Comparison of ENCODE assay signal across 8 cellular contexts in genomic region chrX:119118780-119119395, GRCh38. TPM values are rescaled to one million over a fixed set of nuclear protein-coding genes. Genes with fewer than 3 reads are reported as not detected.
A peak's percentile ranks its signal among the peaks of the same experiment; 100 is the strongest.
DNase-seq lines count a peak whose midpoint lies in the region; ATAC-seq and TF ChIP-seq lines count a peak whose summit lies in the region.

No MANE protein-coding gene starts in this region.

- no peaks in the 10 kb centered on the region for H3K36me3 Mint-ChIP-seq in activated T-helper 17 cell treated with anti-CD3 and anti-CD28 coated beads, Interleukin-2, amount 50 U/mL, for 72 hours (ENCODE audit: low read depth)

- no peaks in the 10 kb centered on the region for H4K20me1 ChIP-seq in OCI-LY1 (ENCODE audit: insufficient read depth, low read length)

- H3K4me2 ChIP-seq in OCI-LY1 (ENCODE audit: low read length) = no peak overlapping the region

- H3K9me3 Mint-ChIP-seq in activated T-helper 17 cell treated with anti-CD3 and anti-CD28 coated beads, Interleukin-2, amount 50 U/mL, for 72 hours = no peaks in the 10 kb centered on the region

- DNase-seq in AG04450 (ENCODE audit: low read depth, low spot score) = no peak
- peak; percentile 27 for DNase-seq in globus pallidus (ENCODE audit: low spot score)
- peak; percentile 4 for DNase-seq in prostate gland (ENCODE audit: low spot score)
- DNase-seq in KG1 (lab: John Stamatoyannopoulos, UW) = no peak

- H2AFZ ChIP-seq in OCI-LY1 (ENCODE audit: low read length) = no peak overlapping the region

- CTCF ChIA-PET in AG04450 (lab: Charles Lee) = interaction anchor here (0.6 to 3.0 kb wide), 21 partner anchors 8 to 359 kb away, joined by 3 to 20 read pairs (median 4); no protein-coding TSS in a partner anchor

- H3K9ac ChIP-seq in OCI-LY1 (ENCODE audit: low read length) = no peak overlapping the region

- H3K4me3 ChIP-seq in AG04450 (ENCODE audit: low read depth, low read length) (no peak overlapping the region), OCI-LY1 (ENCODE audit: low read depth, low read length, poor library complexity, severe bottlenecking) (no peak overlapping the region), prostate gland (no peak overlapping the region)

- TF ChIP-seq POLR2A in prostate gland (IDR thresholded peaks at IDR 0.05) = no peak

- no peaks in the 10 kb centered on the region for H3K9me2 ChIP-seq in OCI-LY1 (ENCODE audit: low read depth, low read length)

- H3K4me1 ChIP-seq in OCI-LY1 (ENCODE audit: insufficient read depth, low read length, severe bottlenecking) = no peaks in the 10 kb centered on the region
- no peaks in the 10 kb centered on the region for H3K4me1 ChIP-seq in prostate gland (replicated peaks)

- no peaks in the 10 kb centered on the region for H3K4me1 Mint-ChIP-seq in activated T-helper 17 cell treated with anti-CD3 and anti-CD28 coated beads, Interleukin-2, amount 50 U/mL, for 72 hours

- H3K9me3 ChIP-seq in AG04450 (ENCODE audit: control insufficient read depth, insufficient read depth, low read length) = no peaks in the 10 kb centered on the region
- H3K9me3 ChIP-seq in OCI-LY1 (ENCODE audit: low read length) = no peaks in the 10 kb centered on the region
- H3K9me3 ChIP-seq in prostate gland = no peaks in the 10 kb centered on the region

- H3K4me3 Mint-ChIP-seq in activated T-helper 17 cell treated with anti-CD3 and anti-CD28 coated beads, Interleukin-2, amount 50 U/mL, for 72 hours = no peak overlapping the region

- POLR2A ChIA-PET in AG04450 (lab: Yijun Ruan, JAX) = no interaction called here

- H3K36me3 ChIP-seq in OCI-LY1 (ENCODE audit: insufficient read depth, low read length) (no peaks in the 10 kb centered on the region), prostate gland (no peaks in the 10 kb centered on the region)

- no peak overlapping the region for H3K27ac Mint-ChIP-seq in activated T-helper 17 cell treated with anti-CD3 and anti-CD28 coated beads, Interleukin-2, amount 50 U/mL, for 72 hours

- whole genome bisulfite sequencing in prostate gland = 25% methylated on average over 5 of the region's 6 CpGs

- intact Hi-C loops in prostate gland (cut with DNase I) = no loop called here

- H3K27me3 Mint-ChIP-seq in activated T-helper 17 cell treated with anti-CD3 and anti-CD28 coated beads, Interleukin-2, amount 50 U/mL, for 72 hours = peaks cover 3% of the 10 kb centered on the region

- no peaks in the 10 kb centered on the region for H3K27me3 ChIP-seq in AG04450 (ENCODE audit: control insufficient read depth, insufficient read depth, low read length)
- no peaks in the 10 kb centered on the region for H3K27me3 ChIP-seq in OCI-LY1 (ENCODE audit: insufficient read depth, low read length)
- H3K27me3 ChIP-seq in prostate gland (replicated peaks; ENCODE audit: insufficient read depth) = no peaks in the 10 kb centered on the region

- no peaks in the 10 kb centered on the region for H3F3A ChIP-seq in OCI-LY1 (ENCODE audit: insufficient read depth, low read length)

- TF ChIP-seq CTCF in AG04450 (IDR thresholded peaks at IDR 0.05; ENCODE audit: low read depth, low read length) (peak; percentile 75), OCI-LY1 (IDR thresholded peaks at IDR 0.05; ENCODE audit: low read length) (peak; percentile 66), prostate gland (IDR thresholded peaks at IDR 0.05) (peak in 3 of 4 experiments; percentile 37 to 48 (median 47))

- ATAC-seq in GM18499 (IDR thresholded peaks at IDR 0.05; ENCODE audit: insufficient read depth, unreplicated experiment) (peak; percentile 83), HG03095 (IDR thresholded peaks at IDR 0.05; ENCODE audit: unreplicated experiment) (peak; percentile 94)
- ATAC-seq in activated T-helper 17 cell treated with anti-CD3 and anti-CD28 coated beads, Interleukin-2, amount 50 U/mL, for 72 hours (replicated peaks) = peak; percentile 52

- H3K27ac ChIP-seq in AG04450 (ENCODE audit: low read depth, low read length) (no peak overlapping the region), OCI-LY1 (ENCODE audit: low read depth, low read length, poor library complexity, severe bottlenecking) (no peak overlapping the region), prostate gland (no peak overlapping the region)

- no peaks in the 10 kb centered on the region for H3K79me2 ChIP-seq in OCI-LY1 (ENCODE audit: insufficient read depth, low read length)

RNA-seq across cellular contexts. Expression of gene KIAA1210, which starts 8.7 kb away (rescaled TPM):
- not detected in 2 replicates for polyA plus RNA-seq in AG04450 (2011; rRNA removed)
- polyA minus RNA-seq in AG04450 (2011; rRNA and poly(A)+ RNA removed) = not detected in 2 replicates
- total RNA-seq in activated T-helper 17 cell treated with anti-CD3 and anti-CD28 coated beads, Interleukin-2, amount 50 U/mL, for 72 hours = not detected
- total RNA-seq in prostate gland = 100 to 1,000 TPM in 1 of 2 donors, under 1 TPM in 1; 0.68 to 234 TPM

RNA-seq across cellular contexts. Expression of gene CT47C1, which starts 46.1 kb away (rescaled TPM):
- polyA plus RNA-seq in AG04450 (2011; rRNA removed) = not detected in 2 replicates
- not detected in 2 replicates for polyA minus RNA-seq in AG04450 (2011; rRNA and poly(A)+ RNA removed)
- total RNA-seq in activated T-helper 17 cell treated with anti-CD3 and anti-CD28 coated beads, Interleukin-2, amount 50 U/mL, for 72 hours = not detected
- total RNA-seq in prostate gland = 1 to 10 TPM in 1 of 2 donors, not detected in 1; 2.9 TPM

Comparison
In these comparisons a context has a peak if more than half of its experiments do, and no peak if none do; other contexts are left out.
1. DNase-seq: peak in globus pallidus (single experiment) and prostate gland (single experiment); none in AG04450 (single experiment) and KG1 (single experiment).
2. Peak in every context shown above with its lines, with median percentiles within 50 percentile points of each other: CTCF ChIP-seq and ATAC-seq.